8 cellular contexts compared by ENCODE assay signal in the genomic region with DNA sequence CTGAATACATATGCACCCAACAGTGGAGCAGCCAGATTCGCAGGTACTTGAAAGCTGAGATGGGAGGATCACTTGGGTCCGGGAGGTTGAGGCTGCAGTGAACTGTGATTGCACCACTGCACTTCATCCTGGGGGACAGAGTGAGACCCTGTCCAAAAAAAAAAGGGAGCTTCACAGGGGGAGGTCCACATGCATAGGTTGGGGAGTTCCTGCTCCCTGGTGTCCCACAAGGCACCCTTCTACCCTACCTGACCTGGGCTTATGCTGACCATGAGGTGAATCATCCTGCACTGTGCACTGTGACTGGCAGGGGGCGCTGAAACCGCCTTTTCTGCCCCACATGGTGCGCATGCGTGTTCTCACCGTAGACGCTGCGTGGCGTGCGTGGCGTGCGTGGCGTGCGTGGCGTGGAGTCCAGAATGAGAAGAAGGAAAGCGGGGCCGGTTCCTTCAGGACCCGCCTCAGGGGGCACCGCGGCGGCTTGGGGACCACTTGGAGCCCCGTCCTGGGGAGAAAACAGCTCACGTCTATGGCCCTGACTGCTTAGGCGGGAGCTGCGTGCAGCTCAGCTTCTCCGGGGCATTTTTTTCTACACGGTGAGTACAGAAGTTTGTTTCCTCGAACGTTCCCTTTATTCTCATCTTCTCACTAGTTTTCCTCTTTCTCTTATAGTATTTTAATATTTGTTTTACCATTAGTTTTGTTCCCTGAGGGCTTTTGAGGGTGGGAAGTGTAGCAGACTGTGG.
A peak's percentile ranks its signal among the peaks of the same experiment; 100 is the strongest.
DNase-seq lines count a peak whose midpoint lies in the region; ATAC-seq and TF ChIP-seq lines count a peak whose summit lies in the region.

No MANE protein-coding gene starts in this region.

- H3K27me3 ChIP-seq in GM23338 (ENCODE audit: insufficient read depth) (no peaks in the 10 kb centered on the region), Loucy (ENCODE audit: insufficient read depth, low read length, poor library complexity, severe bottlenecking) (no peaks in the 10 kb centered on the region), SJSA1 (replicated peaks) (no peaks in the 10 kb centered on the region), suprapubic skin (no peaks in the 10 kb centered on the region)

- peak; percentile 96 for ATAC-seq in GM23338

- peak; percentile 95 to 100 for TF ChIP-seq CTCF in GM23338 (conservative IDR thresholded peaks at IDR 0.05; ENCODE audit: low read depth in 2 of 2)
- TF ChIP-seq CTCF in Loucy (conservative IDR thresholded peaks at IDR 0.05; ENCODE audit: low read length) = peak; percentile 74
- peak; percentile 73 to 97 for TF ChIP-seq CTCF in suprapubic skin (IDR thresholded peaks at IDR 0.05)

- no peaks in the 10 kb centered on the region for H3K9me3 Mint-ChIP-seq in GM23338

- peak overlapping the region; percentile 94 for H3K4me3 Mint-ChIP-seq in GM23338

- H2AFZ ChIP-seq in GM23338 (peak overlapping the region; percentile 98), Loucy (ENCODE audit: low read length) (peak overlapping the region; percentile 87)

- peak; percentile 93 for DNase-seq in ELF-1 (ENCODE audit: low read depth, low spot score)
- peak; percentile 93 for DNase-seq in GM23338 (ENCODE audit: low spot score)
- DNase-seq in SJSA1 (ENCODE audit: low read depth in 1 of 2, low spot score in 2 of 2) = peak; percentile 89 to 92
- peak; percentile 90 for DNase-seq in activated naive CD4-positive, alpha-beta T cell treated with Interleukin-2 at 50 U/mL for 16 hours
- peak; percentile 97 for DNase-seq in germinal center (ENCODE audit: low spot score)
- DNase-seq in occipital lobe (lab: John Stamatoyannopoulos, UW) = peak; percentile 79
- DNase-seq in suprapubic skin (ENCODE audit: low spot score in 2 of 2) = peak; percentile 90 to 93

- 6% methylated on average over 20 of the region's 30 CpGs for WGBS in suprapubic skin

- H3K27ac ChIP-seq in GM23338 (ENCODE audit: low read depth) = no peak overlapping the region
- H3K27ac ChIP-seq in SJSA1 = peak overlapping the region; percentile 13
- H3K27ac ChIP-seq in suprapubic skin = peak overlapping the region; percentile 73

- no peaks in the 10 kb centered on the region; the same call in 1 of the 2 replicates for H3K36me3 ChIP-seq in GM23338 (ENCODE audit: insufficient read depth)
- no peaks in the 10 kb centered on the region for H3K36me3 ChIP-seq in Loucy (ENCODE audit: insufficient read depth, low read length)
- H3K36me3 ChIP-seq in SJSA1 = peaks cover 19% of the 10 kb centered on the region
- H3K36me3 ChIP-seq in suprapubic skin = no peaks in the 10 kb centered on the region

- H4K20me1 ChIP-seq in GM23338 (replicated peaks; ENCODE audit: insufficient read depth) = peaks cover 34% of the 10 kb centered on the region
- H4K20me1 ChIP-seq in Loucy (ENCODE audit: insufficient read depth, low read length, poor library complexity, severe bottlenecking) = peaks cover 45% of the 10 kb centered on the region

- TF ChIP-seq POLR2A in suprapubic skin (IDR thresholded peaks at IDR 0.05) = no peak

- H3K36me3 Mint-ChIP-seq in GM23338 (ENCODE audit: low read depth) = no peaks in the 10 kb centered on the region

- H3K27ac Mint-ChIP-seq in GM23338 = peak overlapping the region; percentile 93

- H3K9ac ChIP-seq in Loucy (ENCODE audit: low read depth, low read length, poor library complexity, severe bottlenecking) = peak overlapping the region; percentile 97

- H3K4me1 ChIP-seq in GM23338 (ENCODE audit: insufficient read depth) (peaks cover 15% of the 10 kb centered on the region; the same call in 1 of the 2 replicates), Loucy (ENCODE audit: insufficient read depth, low read length, poor library complexity, severe bottlenecking) (peaks cover 50% of the 10 kb centered on the region), SJSA1 (replicated peaks) (peaks cover 13% of the 10 kb centered on the region; the same call in 1 of the 2 replicates), suprapubic skin (peaks cover 37% of the 10 kb centered on the region)

- H3K9me2 ChIP-seq in GM23338 (ENCODE audit: insufficient read depth) (no peaks in the 10 kb centered on the region), Loucy (replicated peaks; ENCODE audit: low read depth, low read length) (no peaks in the 10 kb centered on the region)

- H3F3A ChIP-seq in GM23338 (replicated peaks; ENCODE audit: low read depth) = no peaks in the 10 kb centered on the region; the same call in 1 of the 2 replicates
- H3F3A ChIP-seq in Loucy (ENCODE audit: low read depth) = no peaks in the 10 kb centered on the region

- H3K4me3 ChIP-seq in GM23338 = peak overlapping the region; percentile 91
- H3K4me3 ChIP-seq in Loucy (ENCODE audit: low read length, poor library complexity, severe bottlenecking) = peak overlapping the region; percentile 98
- peak overlapping the region; percentile 59 for H3K4me3 ChIP-seq in SJSA1
- peak overlapping the region; percentile 77 for H3K4me3 ChIP-seq in suprapubic skin

- peaks cover 6% of the 10 kb centered on the region for H3K27me3 Mint-ChIP-seq in GM23338 (ENCODE audit: insufficient read depth, low read depth, poor library complexity)

- H3K4me2 ChIP-seq in GM23338 (peak overlapping the region; percentile 100), Loucy (ENCODE audit: low read depth, low read length, poor library complexity, severe bottlenecking) (peak overlapping the region; percentile 95)

- H3K79me2 ChIP-seq in GM23338 (replicated peaks; ENCODE audit: insufficient read depth) (peaks cover 51% of the 10 kb centered on the region), Loucy (ENCODE audit: insufficient read depth, low read length) (peaks cover 66% of the 10 kb centered on the region)

- H3K4me1 Mint-ChIP-seq in GM23338 = peaks cover 22% of the 10 kb centered on the region

- no peaks in the 10 kb centered on the region for H3K9me3 ChIP-seq in Loucy (ENCODE audit: insufficient read depth, low read depth, low read length)
- no peaks in the 10 kb centered on the region for H3K9me3 ChIP-seq in SJSA1 (replicated peaks)
- H3K9me3 ChIP-seq in suprapubic skin = no peaks in the 10 kb centered on the region

- TF ChIP-seq EP300 in suprapubic skin (IDR thresholded peaks at IDR 0.05) = no peak

TF ChIP-seq in GM23338, 12 proteins besides CTCF, POLR2A, EP300 and RAD21 (continues in another document):
- TF ChIP-seq, protein P1, sequence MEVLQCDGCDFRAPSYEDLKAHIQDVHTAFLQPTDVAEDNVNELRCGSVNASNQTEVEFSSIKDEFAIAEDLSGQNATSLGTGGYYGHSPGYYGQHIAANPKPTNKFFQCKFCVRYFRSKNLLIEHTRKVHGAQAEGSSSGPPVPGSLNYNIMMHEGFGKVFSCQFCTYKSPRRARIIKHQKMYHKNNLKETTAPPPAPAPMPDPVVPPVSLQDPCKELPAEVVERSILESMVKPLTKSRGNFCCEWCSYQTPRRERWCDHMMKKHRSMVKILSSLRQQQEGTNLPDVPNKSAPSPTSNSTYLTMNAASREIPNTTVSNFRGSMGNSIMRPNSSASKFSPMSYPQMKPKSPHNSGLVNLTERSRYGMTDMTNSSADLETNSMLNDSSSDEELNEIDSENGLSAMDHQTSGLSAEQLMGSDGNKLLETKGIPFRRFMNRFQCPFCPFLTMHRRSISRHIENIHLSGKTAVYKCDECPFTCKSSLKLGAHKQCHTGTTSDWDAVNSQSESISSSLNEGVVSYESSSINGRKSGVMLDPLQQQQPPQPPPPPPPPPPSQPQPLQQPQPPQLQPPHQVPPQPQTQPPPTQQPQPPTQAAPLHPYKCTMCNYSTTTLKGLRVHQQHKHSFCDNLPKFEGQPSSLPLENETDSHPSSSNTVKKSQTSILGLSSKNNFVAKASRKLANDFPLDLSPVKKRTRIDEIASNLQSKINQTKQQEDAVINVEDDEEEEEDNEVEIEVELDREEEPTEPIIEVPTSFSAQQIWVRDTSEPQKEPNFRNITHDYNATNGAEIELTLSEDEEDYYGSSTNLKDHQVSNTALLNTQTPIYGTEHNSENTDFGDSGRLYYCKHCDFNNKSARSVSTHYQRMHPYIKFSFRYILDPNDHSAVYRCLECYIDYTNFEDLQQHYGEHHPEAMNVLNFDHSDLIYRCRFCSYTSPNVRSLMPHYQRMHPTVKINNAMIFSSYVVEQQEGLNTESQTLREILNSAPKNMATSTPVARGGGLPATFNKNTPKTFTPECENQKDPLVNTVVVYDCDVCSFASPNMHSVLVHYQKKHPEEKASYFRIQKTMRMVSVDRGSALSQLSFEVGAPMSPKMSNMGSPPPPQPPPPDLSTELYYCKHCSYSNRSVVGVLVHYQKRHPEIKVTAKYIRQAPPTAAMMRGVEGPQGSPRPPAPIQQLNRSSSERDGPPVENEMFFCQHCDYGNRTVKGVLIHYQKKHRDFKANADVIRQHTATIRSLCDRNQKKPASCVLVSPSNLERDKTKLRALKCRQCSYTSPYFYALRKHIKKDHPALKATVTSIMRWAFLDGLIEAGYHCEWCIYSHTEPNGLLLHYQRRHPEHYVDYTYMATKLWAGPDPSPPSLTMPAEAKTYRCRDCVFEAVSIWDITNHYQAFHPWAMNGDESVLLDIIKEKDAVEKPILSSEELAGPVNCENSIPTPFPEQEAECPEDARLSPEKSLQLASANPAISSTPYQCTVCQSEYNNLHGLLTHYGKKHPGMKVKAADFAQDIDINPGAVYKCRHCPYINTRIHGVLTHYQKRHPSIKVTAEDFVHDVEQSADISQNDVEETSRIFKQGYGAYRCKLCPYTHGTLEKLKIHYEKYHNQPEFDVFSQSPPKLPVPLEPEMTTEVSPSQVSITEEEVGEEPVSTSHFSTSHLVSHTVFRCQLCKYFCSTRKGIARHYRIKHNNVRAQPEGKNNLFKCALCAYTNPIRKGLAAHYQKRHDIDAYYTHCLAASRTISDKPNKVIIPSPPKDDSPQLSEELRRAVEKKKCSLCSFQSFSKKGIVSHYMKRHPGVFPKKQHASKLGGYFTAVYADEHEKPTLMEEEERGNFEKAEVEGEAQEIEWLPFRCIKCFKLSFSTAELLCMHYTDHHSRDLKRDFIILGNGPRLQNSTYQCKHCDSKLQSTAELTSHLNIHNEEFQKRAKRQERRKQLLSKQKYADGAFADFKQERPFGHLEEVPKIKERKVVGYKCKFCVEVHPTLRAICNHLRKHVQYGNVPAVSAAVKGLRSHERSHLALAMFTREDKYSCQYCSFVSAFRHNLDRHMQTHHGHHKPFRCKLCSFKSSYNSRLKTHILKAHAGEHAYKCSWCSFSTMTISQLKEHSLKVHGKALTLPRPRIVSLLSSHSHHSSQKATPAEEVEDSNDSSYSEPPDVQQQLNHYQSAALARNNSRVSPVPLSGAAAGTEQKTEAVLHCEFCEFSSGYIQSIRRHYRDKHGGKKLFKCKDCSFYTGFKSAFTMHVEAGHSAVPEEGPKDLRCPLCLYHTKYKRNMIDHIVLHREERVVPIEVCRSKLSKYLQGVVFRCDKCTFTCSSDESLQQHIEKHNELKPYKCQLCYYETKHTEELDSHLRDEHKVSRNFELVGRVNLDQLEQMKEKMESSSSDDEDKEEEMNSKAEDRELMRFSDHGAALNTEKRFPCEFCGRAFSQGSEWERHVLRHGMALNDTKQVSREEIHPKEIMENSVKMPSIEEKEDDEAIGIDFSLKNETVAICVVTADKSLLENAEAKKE (CRISPR knock-in tag; IDR thresholded peaks at IDR 0.05) = 0 out of 2 replicates have a peak, but pooled peaks have one; percentile 29
- no peak for TF ChIP-seq EZH2 (IDR thresholded peaks at IDR 0.05; ENCODE audit: low read depth, unreplicated experiment)
- TF ChIP-seq CREB1 (CRISPR knock-in tag; IDR thresholded peaks at IDR 0.05; ENCODE audit: low read depth) = peak; percentile 76
- TF ChIP-seq POLR2AphosphoS5 (IDR thresholded peaks at IDR 0.05; ENCODE audit: low read depth) = peak; percentile 87
